ENCODE assay signal across 8 cellular contexts in genomic region chr11:103326070-103326794, GRCh38.
DNase-seq lines count a peak whose midpoint lies in the region; ATAC-seq and TF ChIP-seq lines count a peak whose summit lies in the region.

No MANE protein-coding gene starts in this region.

- no peaks in the 10 kb centered on the region for H3K9me3 ChIP-seq in T-helper 17 cell (ENCODE audit: control insufficient read depth, low read length, poor library complexity, severe bottlenecking)

- intact Hi-C loops in natural killer cell (cut with micrococcal nuclease): no loop called here

- TF ChIP-seq CTCF in natural killer cell (IDR thresholded peaks at IDR 0.05): peak; percentile 26

- H3K4me3 Mint-ChIP-seq in T-helper 17 cell (peak overlapping the region; percentile 21), natural killer cell (no peak overlapping the region)

- no peaks in the 10 kb centered on the region for H3K9me3 Mint-ChIP-seq in natural killer cell

- H3K4me1 Mint-ChIP-seq in T-helper 17 cell (peaks cover 8% of the 10 kb centered on the region), natural killer cell (peaks cover 6 to 7% of the 10 kb centered on the region in 2 donors)

- ATAC-seq in GM18870 (IDR thresholded peaks at IDR 0.05; ENCODE audit: unreplicated experiment) (peak; percentile 97), HG03025 (IDR thresholded peaks at IDR 0.05; ENCODE audit: low FRiP score, unreplicated experiment) (peak; percentile 98), T-helper 17 cell (peak; percentile 93), natural killer cell (peak; percentile 70 to 88 (median 74))

- DNase-seq in D341Med (ENCODE audit: low spot score): peak; percentile 62
- DNase-seq in NCI-H1417 treated with DMSO at 0.1 percent for 48 hours (lab: John Stamatoyannopoulos, UW): peak; percentile 12
- DNase-seq in T-helper 17 cell: peak in 1 of 3 donors; percentile 20
- peak; percentile 80 for DNase-seq in fibroblast of gingiva (ENCODE audit: low read depth)
- DNase-seq in natural killer cell: no peak
- DNase-seq in NK-92 (lab: John Stamatoyannopoulos, UW; ENCODE audit: unreplicated experiment): no peak

- H3K27me3 Mint-ChIP-seq in T-helper 17 cell: peaks cover 7% of the 10 kb centered on the region
- H3K27me3 Mint-ChIP-seq in natural killer cell (ENCODE audit: low read depth in 2 of 2): no peaks in the 10 kb centered on the region

- H3K27ac Mint-ChIP-seq in T-helper 17 cell (no peak overlapping the region), natural killer cell (no peak overlapping the region)

- H3K36me3 Mint-ChIP-seq in T-helper 17 cell (ENCODE audit: low read depth) (peaks cover 3% of the 10 kb centered on the region), natural killer cell (no peaks in the 10 kb centered on the region)

Comparison
In these comparisons a context has a peak if more than half of its experiments do, and no peak if none do; other contexts are left out.
1. DNase-seq: peak in D341Med (single experiment), NCI-H1417 treated with DMSO at 0.1 percent for 48 hours (single experiment) and fibroblast of gingiva (single experiment); none in natural killer cell (single experiment) and NK-92 (single experiment).
2. Peak in every context shown above with its lines, with median percentiles within 50 percentile points of each other: ATAC-seq.